ENCODE assay signal across 1 cellular context in the genomic region with DNA sequence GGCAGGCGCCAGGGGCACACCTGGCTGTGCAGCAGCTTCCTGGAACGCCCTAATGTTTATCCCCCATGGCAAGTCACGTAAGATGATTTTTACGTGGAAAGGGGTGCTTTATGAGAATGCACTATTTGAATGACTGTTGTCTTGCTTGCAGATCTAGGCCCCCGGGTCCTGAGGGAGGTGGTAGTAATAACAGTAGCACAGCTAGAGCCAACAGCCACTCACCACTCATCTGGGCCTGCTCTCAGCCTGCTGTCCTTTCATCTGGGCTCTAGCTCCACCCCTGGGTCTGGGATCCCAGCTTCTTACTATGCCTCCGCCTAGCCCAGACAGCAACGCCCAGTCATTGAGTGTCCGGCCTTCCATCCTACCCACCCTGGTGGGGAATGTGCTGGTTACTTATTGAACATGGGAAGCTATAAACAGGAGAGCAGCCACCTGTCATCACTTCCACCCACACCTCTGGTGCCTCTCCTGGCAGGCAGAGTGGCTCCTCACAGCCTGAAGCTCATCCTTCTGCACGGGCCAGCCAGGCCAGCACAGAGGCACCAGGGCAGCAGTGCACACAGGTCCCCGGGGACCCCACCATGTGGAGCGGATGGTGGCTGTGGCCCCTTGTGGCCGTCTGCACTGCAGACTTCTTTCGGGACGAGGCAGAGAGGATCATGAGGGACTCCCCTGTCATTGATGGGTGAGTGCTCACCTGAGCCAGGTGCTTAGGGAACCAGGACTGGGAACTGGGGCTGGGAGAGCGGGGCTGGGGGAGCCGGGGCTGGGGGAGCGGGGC.
TF ChIP-seq lines count a peak whose summit lies in the region.

No MANE protein-coding gene starts in this region.

TF ChIP-seq in HepG2, 621 proteins besides CTCF, POLR2A, EP300 and RAD21 (continued from another document):
- TF ChIP-seq PRDM10 (CRISPR knock-in tag; IDR thresholded peaks at IDR 0.05; ENCODE audit: low read depth) (no peak), ZFP90 (CRISPR knock-in tag; IDR thresholded peaks at IDR 0.05; ENCODE audit: borderline replicate concordance) (peak; percentile 100), ZNF7 (CRISPR knock-in tag; IDR thresholded peaks at IDR 0.05) (no peak), MEIS1 (CRISPR knock-in tag; IDR thresholded peaks at IDR 0.05; ENCODE audit: borderline replicate concordance) (no peak), MAX (IDR thresholded peaks at IDR 0.05) (no peak), ZNF660 (CRISPR knock-in tag; IDR thresholded peaks at IDR 0.05; ENCODE audit: borderline replicate concordance, low read depth) (no peak)
- TF ChIP-seq, protein P1, sequence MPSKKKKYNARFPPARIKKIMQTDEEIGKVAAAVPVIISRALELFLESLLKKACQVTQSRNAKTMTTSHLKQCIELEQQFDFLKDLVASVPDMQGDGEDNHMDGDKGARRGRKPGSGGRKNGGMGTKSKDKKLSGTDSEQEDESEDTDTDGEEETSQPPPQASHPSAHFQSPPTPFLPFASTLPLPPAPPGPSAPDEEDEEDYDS (CRISPR knock-in tag; IDR thresholded peaks at IDR 0.05): 0 out of 2 replicates have a peak, but pooled peaks have one; percentile 29
- TF ChIP-seq, protein P2, sequence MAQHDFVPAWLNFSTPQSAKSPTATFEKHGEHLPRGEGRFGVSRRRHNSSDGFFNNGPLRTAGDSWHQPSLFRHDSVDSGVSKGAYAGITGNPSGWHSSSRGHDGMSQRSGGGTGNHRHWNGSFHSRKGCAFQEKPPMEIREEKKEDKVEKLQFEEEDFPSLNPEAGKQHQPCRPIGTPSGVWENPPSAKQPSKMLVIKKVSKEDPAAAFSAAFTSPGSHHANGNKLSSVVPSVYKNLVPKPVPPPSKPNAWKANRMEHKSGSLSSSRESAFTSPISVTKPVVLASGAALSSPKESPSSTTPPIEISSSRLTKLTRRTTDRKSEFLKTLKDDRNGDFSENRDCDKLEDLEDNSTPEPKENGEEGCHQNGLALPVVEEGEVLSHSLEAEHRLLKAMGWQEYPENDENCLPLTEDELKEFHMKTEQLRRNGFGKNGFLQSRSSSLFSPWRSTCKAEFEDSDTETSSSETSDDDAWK (CRISPR knock-in tag; IDR thresholded peaks at IDR 0.05): no peak
